ENCODE assay signal across 18 cellular contexts in the genomic region with DNA sequence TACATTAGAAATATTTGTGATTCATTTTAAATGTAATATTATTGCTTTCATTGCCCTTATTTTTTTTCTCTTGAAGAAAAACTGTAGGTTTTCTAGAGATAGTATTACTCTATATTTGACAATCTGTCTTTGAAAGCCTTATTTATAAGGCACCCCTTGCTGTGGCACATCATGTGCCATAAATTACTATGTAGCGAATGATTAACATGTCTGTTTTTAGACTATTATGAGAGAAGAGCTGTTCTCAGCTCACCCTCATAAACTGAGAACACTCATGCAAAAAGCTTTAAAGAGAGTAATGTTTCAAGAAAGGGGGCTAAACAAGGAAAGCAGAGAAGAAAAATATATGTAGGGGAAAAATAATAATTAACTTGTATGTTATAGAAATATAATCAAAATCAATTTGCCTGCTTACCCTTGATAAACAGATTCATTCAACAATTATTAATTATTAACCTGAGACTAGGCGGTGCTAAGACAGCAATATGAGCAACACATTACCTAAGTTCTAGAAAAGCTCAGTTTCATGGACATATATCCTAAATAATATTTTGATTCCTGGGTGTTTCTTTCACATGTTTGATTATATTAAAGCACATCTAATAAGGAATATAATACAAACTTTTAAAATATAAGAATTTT.
DNase-seq lines count a peak whose midpoint lies in the region; ATAC-seq, FAIRE-seq and TF ChIP-seq lines count a peak whose summit lies in the region.
"Had no signal": no experiment of that assay in that cellular context is flagged by ENCODE, and none has a peak within 500 bp of the region (broad histone marks: within the 10 kb centered on the region; RNA-seq: fewer than 3 reads in every experiment).

No MANE protein-coding gene starts in this region.

- H3K4me3 ChIP-seq in body of pancreas (no peak overlapping the region), small intestine (ENCODE audit: low read depth in 1 of 2, low read length in 2 of 2) (no peak overlapping the region)
- H3K4me3 ChIP-seq: PC-9 had no signal

- TF ChIP-seq CTCF in body of pancreas (IDR thresholded peaks at IDR 0.05): no peak

- H3K27me3 ChIP-seq in body of pancreas: no peaks in the 10 kb centered on the region
- no peaks in the 10 kb centered on the region for H3K27me3 ChIP-seq in small intestine (ENCODE audit: control insufficient read depth in 2 of 2, insufficient read depth in 2 of 2, low read length in 2 of 2)

- peaks cover 17% of the 10 kb centered on the region for H3K4me1 ChIP-seq in body of pancreas
- no peaks in the 10 kb centered on the region for H3K4me1 ChIP-seq in small intestine (ENCODE audit: control insufficient read depth in 2 of 2, insufficient read depth in 1 of 2, low read depth in 1 of 2, low read length in 1 of 2)

- DNase-seq in left ventricle myocardium superior (no peak), Right ventricle myocardium inferior (ENCODE audit: missing footprints) (no peak), body of pancreas (no peak), left kidney (ENCODE audit: low read depth, low spot score) (peak; percentile 2), small intestine (peak; percentile 40), EL (no peak), KG1 (lab: John Stamatoyannopoulos, UW) (no peak)
- DNase-seq: DMS79 treated with DMSO at 0.1 percent for 48 hours, GDM1, GOT3, NCI-H1694 treated with DMSO at 0.1 percent for 48 hours, NCI-H345, NCI-H748 treated with DMSO at 0.1 percent for 48 hours, PC-9, Right ventricle myocardium superior had no signal

- peaks cover 0 to 4% of the 10 kb centered on the region in 2 donors for H3K36me3 ChIP-seq in body of pancreas (replicated peaks in 1 of 2; ENCODE audit: insufficient read depth in 1 of 2, low read depth in 2 of 2)
- peaks cover 0 to 5% of the 10 kb centered on the region in 2 donors for H3K36me3 ChIP-seq in small intestine (ENCODE audit: control insufficient read depth in 2 of 2, insufficient read depth in 2 of 2, low read length in 2 of 2)

- peak; percentile 33 for FAIRE-seq in small intestine (lab: Jason Lieb, UNC)
- FAIRE-seq: GM12892 had no signal

- 36 to 45% methylated on average over 2 of the region's 2 CpGs for WGBS in body of pancreas, 2 donors
- WGBS in small intestine, 3 donors: 34 to 65% (median 51%) methylated on average over 2 of the region's 2 CpGs

- peak; percentile 62 for ATAC-seq in left ventricle myocardium superior
- no peak for ATAC-seq in Right ventricle myocardium inferior
- peak; percentile 62 for ATAC-seq in body of pancreas
- ATAC-seq in GM19463 (IDR thresholded peaks at IDR 0.05; ENCODE audit: unreplicated experiment): no peak
- ATAC-seq: SK-N-SH treated with all-trans-retinoic acid at 6 μM for 48 hours had no signal

- intact Hi-C loops in left ventricle myocardium superior (cut with micrococcal nuclease) (no loop called here), Right ventricle myocardium inferior (cut with DNase I) (no loop called here), body of pancreas (cut with DNase I) (no loop called here)

- TF ChIP-seq POLR2A in body of pancreas (IDR thresholded peaks at IDR 0.05): no peak

- no peaks in the 10 kb centered on the region for H3K9me3 ChIP-seq in body of pancreas
- no peaks in the 10 kb centered on the region for H3K9me3 ChIP-seq in small intestine (ENCODE audit: control insufficient read depth, low read depth)

- H3K27ac ChIP-seq in body of pancreas (peak overlapping the region in 1 of 4 donors; percentile 14), small intestine (ENCODE audit: low read depth in 1 of 2, low read length in 1 of 2) (no peak overlapping the region)
- H3K27ac ChIP-seq: PC-9 had no signal

Comparison
In these comparisons a context has a peak if more than half of its experiments do, and no peak if none do; other contexts are left out.
1. ATAC-seq: peak in left ventricle myocardium superior (single experiment) and body of pancreas (single experiment); none in Right ventricle myocardium inferior (single experiment) and GM19463 (single experiment).
2. DNase-seq: peak in left kidney (single experiment) and small intestine (single experiment); none in left ventricle myocardium superior (single experiment), Right ventricle myocardium inferior (single experiment), body of pancreas (0 of 4), EL (single experiment) and KG1 (single experiment).